ENCODE assay signal across 12 cellular contexts in the genomic region with DNA sequence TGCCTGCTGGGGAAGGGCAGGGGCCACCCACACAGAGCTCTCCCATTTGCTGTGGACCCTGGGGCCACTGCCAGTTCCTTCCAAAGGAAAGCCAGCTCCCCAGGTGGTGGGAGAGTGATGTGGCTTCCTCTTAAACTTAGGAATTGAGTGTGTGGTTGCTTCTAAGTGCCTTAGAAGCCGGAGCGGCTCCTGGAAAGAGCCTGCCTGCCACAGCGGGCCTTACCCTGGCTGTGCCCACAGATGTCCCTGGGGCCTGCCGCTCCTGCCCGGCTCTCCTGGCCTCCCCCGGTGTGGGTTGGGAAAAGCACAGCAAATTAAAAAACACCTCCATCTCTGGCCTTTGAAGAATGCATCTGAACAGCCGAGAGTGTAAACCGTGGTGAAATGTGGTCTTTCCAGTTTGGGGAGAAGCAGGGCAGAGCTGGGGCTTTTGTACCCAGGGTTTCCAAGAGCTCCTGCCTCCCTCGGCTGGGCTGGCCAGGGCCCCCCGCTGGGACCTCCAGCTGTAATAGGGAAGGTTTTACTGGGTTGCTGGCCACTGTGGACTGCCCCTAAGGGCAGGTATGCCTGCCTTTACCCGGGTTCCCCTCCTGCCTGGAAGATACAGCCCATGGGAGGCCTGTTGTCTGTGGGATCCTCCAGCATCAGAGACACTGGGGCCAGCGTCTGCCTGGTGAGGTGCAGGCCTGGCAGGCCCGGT. TPM values are rescaled to one million over a fixed set of nuclear protein-coding genes. Genes with fewer than 3 reads are reported as not detected.
DNase-seq lines count a peak whose midpoint lies in the region; ATAC-seq and TF ChIP-seq lines count a peak whose summit lies in the region.
"Had no signal": no experiment of that assay in that cellular context is flagged by ENCODE, and none has a peak within 500 bp of the region (broad histone marks: within the 10 kb centered on the region; RNA-seq: fewer than 3 reads in every experiment).

No MANE protein-coding gene starts in this region.

- H3K9me3 ChIP-seq in gastroesophageal sphincter: no peaks in the 10 kb centered on the region

- peak overlapping the region in 1 of 2 donors; percentile 12 for H3K4me3 ChIP-seq in gastroesophageal sphincter

- no peak for TF ChIP-seq POLR2A in gastroesophageal sphincter (IDR thresholded peaks at IDR 0.05)

- no peak for TF ChIP-seq CTCF in gastroesophageal sphincter (IDR thresholded peaks at IDR 0.05)
- no peak for TF ChIP-seq CTCF in CD14-positive monocyte (IDR thresholded peaks at IDR 0.05)

- DNase-seq in Daoy (ENCODE audit: low read depth) (peak; percentile 66), NCI-H526 (lab: John Stamatoyannopoulos, UW) (peak; percentile 50 to 81), retina (peak; percentile 45), CD14-positive monocyte (ENCODE audit: low spot score) (no peak)
- DNase-seq: activated gamma-delta T cell treated with Interleukin-2 at 50 U/mL for 16 hours, NCI-H1436, T-helper 17 cell had no signal

- peaks cover 0 to 2% (median 0%) of the 10 kb centered on the region in 7 donors for H3K9me3 Mint-ChIP-seq in CD14-positive monocyte
- H3K9me3 Mint-ChIP-seq: natural killer cell treated with Interleukin-12 subunit alpha and Interleukin-12 subunit beta and Interleukin-15 and Interleukin-18, amount 100 ng/mL, for 72 hours had no signal

- no peak overlapping the region for H3K4me3 Mint-ChIP-seq in CD14-positive monocyte
- H3K4me3 Mint-ChIP-seq: natural killer cell treated with Interleukin-12 subunit alpha and Interleukin-12 subunit beta and Interleukin-15 and Interleukin-18, amount 100 ng/mL, for 72 hours; T-helper 17 cell had no signal

- H3K27me3 Mint-ChIP-seq in CD14-positive monocyte (ENCODE audit: low read depth in 3 of 3): peaks cover 2 to 5% (median 3%) of the 10 kb centered on the region in 3 donors
- H3K27me3 Mint-ChIP-seq: T-helper 17 cell had no signal

- no peak overlapping the region for H3K27ac Mint-ChIP-seq in CD14-positive monocyte
- H3K27ac Mint-ChIP-seq: natural killer cell treated with Interleukin-12 subunit alpha and Interleukin-12 subunit beta and Interleukin-15 and Interleukin-18, amount 100 ng/mL, for 72 hours; T-helper 17 cell had no signal

- ATAC-seq in gastroesophageal sphincter (peak; percentile 19), HG03196 (IDR thresholded peaks at IDR 0.05; ENCODE audit: unreplicated experiment) (no peak), HG03135 (IDR thresholded peaks at IDR 0.05; ENCODE audit: unreplicated experiment) (no peak), GM18873 (IDR thresholded peaks at IDR 0.05; ENCODE audit: low FRiP score, unreplicated experiment) (no peak)
- ATAC-seq: natural killer cell treated with Interleukin-12 subunit alpha and Interleukin-12 subunit beta and Interleukin-15 and Interleukin-18, amount 100 ng/mL, for 72 hours; T-helper 17 cell had no signal

- no peak for TF ChIP-seq EP300 in gastroesophageal sphincter (IDR thresholded peaks at IDR 0.05)

- no peaks in the 10 kb centered on the region for H3K36me3 ChIP-seq in gastroesophageal sphincter

- intact Hi-C loops in CD14-positive monocyte (cut with micrococcal nuclease): no loop called here

- H3K27me3 ChIP-seq in gastroesophageal sphincter: no peaks in the 10 kb centered on the region

- H3K4me1 Mint-ChIP-seq in CD14-positive monocyte: peaks cover 3% of the 10 kb centered on the region

- no peaks in the 10 kb centered on the region for H3K36me3 Mint-ChIP-seq in CD14-positive monocyte
- H3K36me3 Mint-ChIP-seq: natural killer cell treated with Interleukin-12 subunit alpha and Interleukin-12 subunit beta and Interleukin-15 and Interleukin-18, amount 100 ng/mL, for 72 hours had no signal

- H3K27ac ChIP-seq in gastroesophageal sphincter: peak overlapping the region; percentile 54 to 86 (median 84)

- H3K4me1 ChIP-seq in gastroesophageal sphincter: peaks cover 0 to 95% (median 38%) of the 10 kb centered on the region in 3 donors

- 50% methylated on average over 2 of the region's 13 CpGs; no CpG with 5 or more reads in 1 of the 2 donors for WGBS in gastroesophageal sphincter (ENCODE audit: low coverage in 1 of 2), 2 donors

RNA-seq across cellular contexts. Expression of gene LRP5, which starts 30.2 kb away (rescaled TPM):
- 13.8 and 17.2 TPM in 2 replicates for total RNA-seq in Daoy (2014; rRNA removed; shearing (Covaris generic))
- total RNA-seq in gastroesophageal sphincter: 10 to 100 TPM; 32.6 to 68.9 (median 42.5) TPM
- polyA plus RNA-seq in CD14-positive monocyte: under 1 TPM in 1 of 2 donors, not detected in 1; 0.23 TPM
